19 cellular contexts compared by ENCODE assay signal in the genomic region with DNA sequence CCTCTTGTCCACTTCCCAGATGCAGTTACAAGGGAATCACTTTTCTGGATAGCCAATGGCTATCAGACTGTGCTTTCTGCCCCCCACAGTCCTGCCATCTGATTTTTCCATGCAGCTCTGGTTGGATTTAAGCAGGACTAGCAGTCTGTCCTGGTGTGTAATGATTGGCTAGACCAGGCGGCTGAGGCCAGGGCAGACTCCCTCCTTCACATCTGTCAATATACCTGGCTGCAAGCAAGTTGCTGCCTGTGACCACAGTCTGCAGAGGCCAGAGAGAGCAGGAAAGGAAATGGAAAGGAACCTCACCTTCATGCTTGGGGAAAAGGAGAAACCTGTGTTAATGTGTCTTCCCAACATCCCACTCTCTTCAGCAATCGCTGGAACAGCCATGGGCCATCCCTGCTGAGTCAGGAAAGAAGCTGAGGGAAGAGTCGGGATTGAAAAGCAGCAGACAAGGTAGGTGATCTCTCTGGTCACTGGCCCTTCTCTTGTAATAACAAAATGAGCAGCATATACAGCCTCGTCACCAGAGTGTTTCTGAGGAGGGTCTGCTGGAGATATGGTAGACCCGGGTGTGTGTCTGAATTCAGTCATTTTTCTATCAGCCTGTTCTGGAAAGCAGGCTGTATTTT. TPM values are rescaled to one million over a fixed set of nuclear protein-coding genes. Genes with fewer than 3 reads are reported as not detected.
A peak's percentile ranks its signal among the peaks of the same experiment; 100 is the strongest.
DNase-seq lines count a peak whose midpoint lies in the region; ATAC-seq, FAIRE-seq and TF ChIP-seq lines count a peak whose summit lies in the region.
"Had no signal": no experiment of that assay in that cellular context is flagged by ENCODE, and none has a peak within 500 bp of the region (broad histone marks: within the 10 kb centered on the region; RNA-seq: fewer than 3 reads in every experiment).

No MANE protein-coding gene starts in this region.

- no peak for TF ChIP-seq CTCF in pancreas (IDR thresholded peaks at IDR 0.05)

- H3K27me3 ChIP-seq in pancreas = no peaks in the 10 kb centered on the region
- H3K27me3 ChIP-seq: neutrophil, suprapubic skin had no signal

- no peaks in the 10 kb centered on the region for H3K9me3 ChIP-seq in pancreas
- H3K9me3 ChIP-seq: neutrophil, suprapubic skin had no signal

- peak; percentile 89 to 95 (median 92) for ATAC-seq in pancreas
- ATAC-seq in HG03175 (IDR thresholded peaks at IDR 0.05; ENCODE audit: unreplicated experiment) = no peak
- ATAC-seq: activated CD4-positive, alpha-beta T cell treated with anti-CD3 and anti-CD28 coated beads for 36 hours had no signal

- peaks cover 32% of the 10 kb centered on the region in 3 donors for H3K4me1 ChIP-seq in pancreas

- H3K4me3 ChIP-seq in pancreas = peak overlapping the region; percentile 11 to 49 (median 26)
- H3K4me3 ChIP-seq: suprapubic skin had no signal

- H3K36me3 ChIP-seq in pancreas = no peaks in the 10 kb centered on the region
- H3K36me3 ChIP-seq: neutrophil, suprapubic skin had no signal

- H3K27ac ChIP-seq in pancreas = peak overlapping the region; percentile 61 to 85 (median 72)
- H3K27ac ChIP-seq: neutrophil, suprapubic skin had no signal

- FAIRE-seq in RCC 7860 (lab: Jason Lieb, UNC) = peak; percentile 85
- FAIRE-seq in islet of Langerhans (lab: Jason Lieb, UNC) = peak; percentile 74
- no peak for FAIRE-seq in pancreas (lab: Jason Lieb, UNC)
- FAIRE-seq: endothelial cell of umbilical vein had no signal

- 13 to 15% methylated on average over 5 of the region's 5 CpGs for WGBS in pancreas, 2 donors

- DNase-seq in DMS53 (lab: John Stamatoyannopoulos, UW) (peak; percentile 83), RCC 7860 (ENCODE audit: low spot score) (peak; percentile 77), pancreas (peak; percentile 69 to 82 (median 72)), NCI-H1048 (lab: John Stamatoyannopoulos, UW) (no peak), 8988T (no peak), NCI-H1930 (lab: John Stamatoyannopoulos, UW) (no peak)
- DNase-seq: activated CD4-positive, alpha-beta T cell treated with anti-CD3 and anti-CD28 coated beads for 36 hours; activated naive CD8-positive, alpha-beta T cell treated with anti-CD3 and anti-CD28 coated beads for 36 hours; activated T-cell treated with anti-CD3 and anti-CD28 coated beads, Interleukin-2, amount 50 U/mL, for 1 hour; DMS 273 treated with DMSO at 0.1 percent for 48 hours; hippocampal formation; mammary epithelial cell; NCI-H2081; stimulated activated CD4-positive, alpha-beta T cell treated with anti-CD3 and anti-CD28 coated beads, Interleukin-12 subunit alpha, Interleukin-12 subunit beta, amount 100 ng/mL, for 4 hours had no signal

- intact Hi-C loops in pancreas (cut with DNase I) = no loop called here

RNA-seq across cellular contexts. Expression of a gene that starts 57.9 kb away (rescaled TPM):
- 10 to 100 TPM in 3 of 6 donors, 1 to 10 TPM in 3; 6.1 to 12.1 (median 9.4) TPM for total RNA-seq in pancreas
- 10 to 100 TPM; 23.1 to 23.6 TPM for polyA plus RNA-seq in pancreas

Comparison
In these comparisons a context has a peak if more than half of its experiments do, and no peak if none do; other contexts are left out.
1. DNase-seq: peak in DMS53 (single experiment), RCC 7860 (single experiment) and pancreas (6 of 6); none in NCI-H1048 (single experiment), 8988T (single experiment) and NCI-H1930 (0 of 2).